In the genomic region with DNA sequence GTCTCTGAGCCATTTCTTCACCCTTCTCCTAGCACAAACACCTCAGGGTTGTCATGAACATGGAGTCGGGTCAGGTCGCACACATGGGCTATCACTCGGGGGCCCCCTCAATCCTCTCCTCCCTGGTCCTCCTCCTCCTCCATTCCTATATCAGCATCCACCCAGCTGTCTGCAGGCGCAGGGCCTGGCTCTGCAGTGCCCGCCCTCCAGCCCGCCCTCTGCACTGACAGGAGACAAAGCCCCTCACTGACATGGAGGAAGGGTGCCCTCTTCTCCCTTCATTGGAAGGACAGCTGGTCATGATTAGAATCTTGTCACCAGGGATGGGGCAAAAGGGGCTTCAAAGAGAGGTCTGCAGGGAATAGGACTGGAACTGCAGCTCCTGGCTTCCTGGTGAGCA, we compare ENCODE assay signal across 24 cellular contexts. TPM values are rescaled to one million over a fixed set of nuclear protein-coding genes. Genes with fewer than 3 reads are reported as not detected.
A peak's percentile ranks its signal among the peaks of the same experiment; 100 is the strongest.
DNase-seq lines count a peak whose midpoint lies in the region; ATAC-seq and TF ChIP-seq lines count a peak whose summit lies in the region.
"Had no signal": no experiment of that assay in that cellular context is flagged by ENCODE, and none has a peak within 500 bp of the region (broad histone marks: within the 10 kb centered on the region; RNA-seq: fewer than 3 reads in every experiment).

No MANE protein-coding gene starts in this region.

- no peak overlapping the region for H2BK5ac ChIP-seq in neuronal stem cell (ENCODE audit: low read length)

- no peak overlapping the region for H2BK12ac ChIP-seq in neuronal stem cell (ENCODE audit: low read length)

- no peaks in the 10 kb centered on the region for H3K9me3 ChIP-seq in gastroesophageal sphincter
- H3K9me3 ChIP-seq in neuronal stem cell (replicated peaks in 1 of 2; ENCODE audit: control insufficient read depth in 2 of 2, insufficient read depth in 1 of 2, low read depth in 1 of 2, low read length in 2 of 2): no peaks in the 10 kb centered on the region
- H3K9me3 ChIP-seq: SJCRH30 had no signal

- H3K9me3 Mint-ChIP-seq in WTC11: no peaks in the 10 kb centered on the region
- H3K9me3 Mint-ChIP-seq: CD8-positive, alpha-beta memory T cell had no signal

- no peak for TF ChIP-seq EP300 in gastroesophageal sphincter (IDR thresholded peaks at IDR 0.05)

- H3K79me1 ChIP-seq in neuronal stem cell (ENCODE audit: low read depth, low read length): no peaks in the 10 kb centered on the region

- no peak overlapping the region for H4K91ac ChIP-seq in neuronal stem cell (ENCODE audit: low read depth, low read length, poor library complexity)

- peak overlapping the region; percentile 26 for H3K14ac ChIP-seq in neuronal stem cell (ENCODE audit: low read length)

- CTCF ChIA-PET in WTC11 (lab: Charles Lee): interaction anchor here (0.9 kb wide), 1 partner anchor 13 kb away, joined by 3 read pairs; no protein-coding TSS in a partner anchor

- POLR2A ChIA-PET in WTC11 (lab: Charles Lee): interaction anchor here (0.6 kb wide), 1 partner anchor 182 kb away, joined by 4 read pairs; a partner anchor contains a TSS

- H3K9ac ChIP-seq in neuronal stem cell (ENCODE audit: low read depth, low read length, poor library complexity): no peak overlapping the region

- peaks cover 24% of the 10 kb centered on the region for H3K4me1 Mint-ChIP-seq in WTC11

- H3K4me3 ChIP-seq in gastroesophageal sphincter: no peak overlapping the region
- H3K4me3 ChIP-seq in neuronal stem cell (ENCODE audit: low read length in 2 of 2): no peak overlapping the region
- H3K4me3 ChIP-seq: SJCRH30 had no signal

- TF ChIP-seq CTCF in gastroesophageal sphincter (IDR thresholded peaks at IDR 0.05) (no peak), WTC11 (IDR thresholded peaks at IDR 0.05) (no peak)

- H3K27ac ChIP-seq in gastroesophageal sphincter: peak overlapping the region in 3 of 4 donors; percentile 66 to 99 (median 99)
- H3K27ac ChIP-seq in neuronal stem cell (replicated peaks; ENCODE audit: low read length): no peak overlapping the region
- H3K27ac ChIP-seq: C4-2B, HL-60, SJCRH30 had no signal

- no peak overlapping the region for H2BK15ac ChIP-seq in neuronal stem cell (ENCODE audit: low read length)

- no peak for TF ChIP-seq POLR2A in gastroesophageal sphincter (IDR thresholded peaks at IDR 0.05)

- H3K27me3 Mint-ChIP-seq in WTC11 (ENCODE audit: low read depth): no peaks in the 10 kb centered on the region
- H3K27me3 Mint-ChIP-seq: CD8-positive, alpha-beta memory T cell had no signal

- H3K36me3 ChIP-seq in gastroesophageal sphincter: peaks cover 0 to 21% of the 10 kb centered on the region in 2 donors
- H3K36me3 ChIP-seq in neuronal stem cell (replicated peaks in 1 of 2; ENCODE audit: control insufficient read depth in 2 of 2, insufficient read depth in 2 of 2, low read length in 2 of 2): peaks cover 2 to 6% of the 10 kb centered on the region in 2 donors
- H3K36me3 ChIP-seq: SJCRH30 had no signal

- DNase-seq in Right ventricle myocardium superior: peak; percentile 33
- DNase-seq in left cardiac atrium: no peak
- no peak for DNase-seq in neuronal stem cell (ENCODE audit: low spot score)
- no peak for DNase-seq in stimulated activated CD4-positive, alpha-beta T cell treated with anti-CD3 and anti-CD28 coated beads, Interleukin-1b, Interleukin-23, amount 100 ng/mL, for 48 hours
- DNase-seq in WTC11 (ENCODE audit: low spot score): no peak
- DNase-seq: Calu3; DMS53; GF-D8; KBM-7; MM.1S; NCI-H1048; NCI-H1417 treated with DMSO at 0.1 percent for 48 hours; NCI-H2029; NCI-H2227 treated with DMSO at 0.1 percent for 48 hours; NCI-H510A; NK-92 treated with Interleukin-12 subunit alpha and Interleukin-12 subunit beta, amount 100 ng/mL, for 24 hours had no signal

- H3K27me3 ChIP-seq in gastroesophageal sphincter: no peaks in the 10 kb centered on the region
- no peaks in the 10 kb centered on the region for H3K27me3 ChIP-seq in neuronal stem cell (ENCODE audit: control insufficient read depth in 3 of 3, insufficient read depth in 3 of 3, low read depth in 1 of 3, low read length in 3 of 3)
- H3K27me3 ChIP-seq: SJCRH30 had no signal

- H3K36me3 Mint-ChIP-seq in WTC11: no peaks in the 10 kb centered on the region

- H3K23ac ChIP-seq in neuronal stem cell (ENCODE audit: low read depth, low read length, poor library complexity): no peak overlapping the region

- H2AK5ac ChIP-seq in neuronal stem cell (ENCODE audit: low read depth, low read length): no peak overlapping the region

- H2AFZ ChIP-seq in neuronal stem cell (ENCODE audit: low read length): no peak overlapping the region

- ATAC-seq in Right ventricle myocardium superior (ENCODE audit: poor library complexity) (no peak), left cardiac atrium (no peak), gastroesophageal sphincter (no peak), HG03280 (IDR thresholded peaks at IDR 0.05; ENCODE audit: unreplicated experiment) (no peak), WTC11 (no peak)
- ATAC-seq: Panc1 had no signal

- H3K4me3 Mint-ChIP-seq in WTC11: no peak overlapping the region
- H3K4me3 Mint-ChIP-seq: CD8-positive, alpha-beta memory T cell had no signal

- H3K4me2 ChIP-seq in neuronal stem cell (ENCODE audit: insufficient read depth, low read length, poor library complexity, severe bottlenecking): no peak overlapping the region

- H3K4me1 ChIP-seq in gastroesophageal sphincter (peaks cover 2 to 96% (median 28%) of the 10 kb centered on the region in 3 donors), neuronal stem cell (ENCODE audit: control insufficient read depth in 2 of 2, insufficient read depth in 1 of 2, low read depth in 1 of 2, low read length in 2 of 2) (peaks cover 0 to 4% of the 10 kb centered on the region in 2 donors)

- intact Hi-C loops in Right ventricle myocardium superior (cut with DNase I) (no loop called here), left cardiac atrium (cut with DNase I) (no loop called here)

- no peak overlapping the region for H3K27ac Mint-ChIP-seq in WTC11

- no peak overlapping the region for H3K18ac ChIP-seq in neuronal stem cell (ENCODE audit: low read length)

- 69% methylated on average over 3 of the region's 6 CpGs; no CpG with 5 or more reads in 1 of the 2 donors for WGBS in gastroesophageal sphincter (ENCODE audit: low coverage in 1 of 2), 2 donors
- no CpG with 5 or more reads among the region's 6 CpGs for WGBS in neuronal stem cell (ENCODE audit: extremely low coverage in 2 of 2, insufficient read length in 2 of 2, insufficient replicate concordance in 1 of 2), 2 donors

- no peak overlapping the region for H4K8ac ChIP-seq in neuronal stem cell (ENCODE audit: low read depth, low read length)

- no peak overlapping the region for H2BK120ac ChIP-seq in neuronal stem cell (ENCODE audit: low read depth, low read length)

- H3K4ac ChIP-seq in neuronal stem cell (ENCODE audit: low read length): no peak overlapping the region

TF ChIP-seq in WTC11, 78 proteins besides CTCF, POLR2A, EP300 and RAD21 (continues in another document):
- TF ChIP-seq ZNF317 (CRISPR knock-in tag; IDR thresholded peaks at IDR 0.05; ENCODE audit: borderline replicate concordance, low read depth) (no peak), JAZF1 (CRISPR knock-in tag; IDR thresholded peaks at IDR 0.05) (no peak)
- TF ChIP-seq, protein P1, sequence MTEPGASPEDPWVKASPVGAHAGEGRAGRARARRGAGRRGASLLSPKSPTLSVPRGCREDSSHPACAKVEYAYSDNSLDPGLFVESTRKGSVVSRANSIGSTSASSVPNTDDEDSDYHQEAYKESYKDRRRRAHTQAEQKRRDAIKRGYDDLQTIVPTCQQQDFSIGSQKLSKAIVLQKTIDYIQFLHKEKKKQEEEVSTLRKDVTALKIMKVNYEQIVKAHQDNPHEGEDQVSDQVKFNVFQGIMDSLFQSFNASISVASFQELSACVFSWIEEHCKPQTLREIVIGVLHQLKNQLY (CRISPR knock-in tag; IDR thresholded peaks at IDR 0.05): no peak
- TF ChIP-seq, protein P2, sequence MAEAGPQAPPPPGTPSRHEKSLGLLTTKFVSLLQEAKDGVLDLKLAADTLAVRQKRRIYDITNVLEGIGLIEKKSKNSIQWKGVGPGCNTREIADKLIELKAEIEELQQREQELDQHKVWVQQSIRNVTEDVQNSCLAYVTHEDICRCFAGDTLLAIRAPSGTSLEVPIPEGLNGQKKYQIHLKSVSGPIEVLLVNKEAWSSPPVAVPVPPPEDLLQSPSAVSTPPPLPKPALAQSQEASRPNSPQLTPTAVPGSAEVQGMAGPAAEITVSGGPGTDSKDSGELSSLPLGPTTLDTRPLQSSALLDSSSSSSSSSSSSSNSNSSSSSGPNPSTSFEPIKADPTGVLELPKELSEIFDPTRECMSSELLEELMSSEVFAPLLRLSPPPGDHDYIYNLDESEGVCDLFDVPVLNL (CRISPR knock-in tag; IDR thresholded peaks at IDR 0.05; ENCODE audit: borderline replicate concordance, low read depth): no peak
- TF ChIP-seq, protein P3, sequence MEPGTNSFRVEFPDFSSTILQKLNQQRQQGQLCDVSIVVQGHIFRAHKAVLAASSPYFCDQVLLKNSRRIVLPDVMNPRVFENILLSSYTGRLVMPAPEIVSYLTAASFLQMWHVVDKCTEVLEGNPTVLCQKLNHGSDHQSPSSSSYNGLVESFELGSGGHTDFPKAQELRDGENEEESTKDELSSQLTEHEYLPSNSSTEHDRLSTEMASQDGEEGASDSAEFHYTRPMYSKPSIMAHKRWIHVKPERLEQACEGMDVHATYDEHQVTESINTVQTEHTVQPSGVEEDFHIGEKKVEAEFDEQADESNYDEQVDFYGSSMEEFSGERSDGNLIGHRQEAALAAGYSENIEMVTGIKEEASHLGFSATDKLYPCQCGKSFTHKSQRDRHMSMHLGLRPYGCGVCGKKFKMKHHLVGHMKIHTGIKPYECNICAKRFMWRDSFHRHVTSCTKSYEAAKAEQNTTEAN (CRISPR knock-in tag; IDR thresholded peaks at IDR 0.05): no peak

RNA-seq across cellular contexts. Expression of a gene that starts 21.7 kb away (rescaled TPM):
- 19.7 TPM for total RNA-seq in Right ventricle myocardium superior
- total RNA-seq in left cardiac atrium: 10 to 100 TPM; 19.8 to 21.4 TPM
- total RNA-seq in gastroesophageal sphincter: 10 to 100 TPM; 42.8 to 89.1 (median 61.4) TPM
- polyA plus RNA-seq in neuronal stem cell (2013, experiment 1 of 2): 13.1 TPM
- polyA plus RNA-seq in neuronal stem cell (2013, experiment 2 of 2): 12.9 TPM
- 17.9 to 20.1 TPM (median 19.8 TPM) in 3 replicates for total RNA-seq in WTC11 (2021)

RNA-seq across cellular contexts. Expression of a gene that starts 37.8 kb away (rescaled TPM):
- total RNA-seq in Right ventricle myocardium superior (0.38 TPM), left cardiac atrium (1 to 10 TPM in 1 of 2 donors, under 1 TPM in 1; 0.32 to 4.8 TPM), gastroesophageal sphincter (10 to 100 TPM in 3 of 4 donors, 1 to 10 TPM in 1; 1.2 to 19.9 (median 15.3) TPM), WTC11 (2021) (0.18 to 0.55 TPM (median 0.23 TPM) in 3 replicates)
- polyA plus RNA-seq in neuronal stem cell (2013, experiment 1 of 2): 0.04 TPM
- 0.06 TPM for polyA plus RNA-seq in neuronal stem cell (2013, experiment 2 of 2)
- total RNA-seq: Calu3; CD8-positive, alpha-beta memory T cell; HT-29 had no signal
